In genomic region chr5:64690104-64690416, GRCh38 we compare ENCODE assay signal across 10 cellular contexts. TPM values are rescaled to one million over a fixed set of nuclear protein-coding genes. Genes with fewer than 3 reads are reported as not detected.
DNase-seq lines count a peak whose midpoint lies in the region; ATAC-seq, FAIRE-seq and TF ChIP-seq lines count a peak whose summit lies in the region.
"Had no signal": no experiment of that assay in that cellular context is flagged by ENCODE, and none has a peak within 500 bp of the region (broad histone marks: within the 10 kb centered on the region; RNA-seq: fewer than 3 reads in every experiment).

No MANE protein-coding gene starts in this region.

- no peak for TF ChIP-seq EP300 in tibial nerve (IDR thresholded peaks at IDR 0.05)

- H3K4me3 Mint-ChIP-seq in astrocyte (ENCODE audit: unreplicated experiment), result peak overlapping the region; percentile 85
- H3K4me3 Mint-ChIP-seq: CD4-positive, alpha-beta T cell had no signal

- TF ChIP-seq CTCF in heart right ventricle (IDR thresholded peaks at IDR 0.05), result no peak
- no peak for TF ChIP-seq CTCF in right atrium auricular region (IDR thresholded peaks at IDR 0.05)
- TF ChIP-seq CTCF in astrocyte (IDR thresholded peaks at IDR 0.05; ENCODE audit: insufficient read depth, low read depth, low read length), result no peak
- no peak for TF ChIP-seq CTCF in keratinocyte (optimal IDR thresholded peaks at IDR 0.05 in 1 of 3, IDR thresholded peaks at IDR 0.05 in 1 of 3, conservative IDR thresholded peaks at IDR 0.05 in 1 of 3; ENCODE audit: extremely low read depth in 1 of 3, insufficient read depth in 2 of 3, low read length in 3 of 3)
- TF ChIP-seq CTCF in thoracic aorta (IDR thresholded peaks at IDR 0.05), result no peak
- no peak for TF ChIP-seq CTCF in tibial nerve (IDR thresholded peaks at IDR 0.05)

- H3K27me3 Mint-ChIP-seq in astrocyte (ENCODE audit: low read depth, unreplicated experiment), result peaks cover 42% of the 10 kb centered on the region

- H3K4me2 ChIP-seq in astrocyte (ENCODE audit: low read length), result peak overlapping the region; percentile 88
- H3K4me2 ChIP-seq in keratinocyte (ENCODE audit: control insufficient read depth, extremely low read depth, insufficient read depth, low read depth, low read length), result peak overlapping the region; percentile 58

- H3K27ac ChIP-seq in heart right ventricle, result no peak overlapping the region
- H3K27ac ChIP-seq in right atrium auricular region, result no peak overlapping the region
- H3K27ac ChIP-seq in astrocyte (ENCODE audit: low read depth, low read length), result no peak overlapping the region
- H3K27ac ChIP-seq in keratinocyte (ENCODE audit: control insufficient read depth, insufficient read depth, low read length), result no peak overlapping the region
- H3K27ac ChIP-seq in thoracic aorta, result no peak overlapping the region
- no peak overlapping the region for H3K27ac ChIP-seq in tibial nerve
- H3K27ac ChIP-seq: adrenal gland had no signal

- H3K9me3 ChIP-seq in heart right ventricle, result no peaks in the 10 kb centered on the region
- H3K9me3 ChIP-seq in right atrium auricular region, result no peaks in the 10 kb centered on the region
- no peaks in the 10 kb centered on the region for H3K9me3 ChIP-seq in astrocyte (ENCODE audit: insufficient read depth, low read depth, low read length)
- H3K9me3 ChIP-seq in keratinocyte (ENCODE audit: control insufficient read depth, low read depth, low read length), result no peaks in the 10 kb centered on the region
- H3K9me3 ChIP-seq in thoracic aorta, result no peaks in the 10 kb centered on the region
- H3K9me3 ChIP-seq in tibial nerve, result no peaks in the 10 kb centered on the region
- H3K9me3 ChIP-seq: adrenal gland had no signal

- no peak overlapping the region for H3K27ac Mint-ChIP-seq in astrocyte (ENCODE audit: unreplicated experiment)
- H3K27ac Mint-ChIP-seq: CD4-positive, alpha-beta T cell had no signal

- H4K20me1 ChIP-seq in astrocyte (ENCODE audit: insufficient read depth, low read length) (no peaks in the 10 kb centered on the region), keratinocyte (ENCODE audit: control insufficient read depth, extremely low read depth, insufficient read depth, low read length) (no peaks in the 10 kb centered on the region)

- H3K4me1 ChIP-seq in heart right ventricle, result peaks cover 0 to 12% (median 11%) of the 10 kb centered on the region in 9 donors
- H3K4me1 ChIP-seq in right atrium auricular region, result peaks cover 0 to 12% of the 10 kb centered on the region in 2 donors
- H3K4me1 ChIP-seq in astrocyte (ENCODE audit: insufficient read depth, low read length), result peaks cover 7% of the 10 kb centered on the region
- H3K4me1 ChIP-seq in keratinocyte (ENCODE audit: control insufficient read depth, extremely low read depth, insufficient read depth, low read length), result no peaks in the 10 kb centered on the region
- peaks cover 0 to 5% of the 10 kb centered on the region in 2 donors for H3K4me1 ChIP-seq in thoracic aorta (ENCODE audit: control insufficient read depth in 1 of 2, low read depth in 2 of 2)
- H3K4me1 ChIP-seq in tibial nerve, result peaks cover 0 to 14% (median 7%) of the 10 kb centered on the region in 4 donors

- H3K36me3 Mint-ChIP-seq in astrocyte (ENCODE audit: low read depth, unreplicated experiment), result no peaks in the 10 kb centered on the region

- H3K36me3 ChIP-seq in heart right ventricle (no peaks in the 10 kb centered on the region), right atrium auricular region (no peaks in the 10 kb centered on the region), astrocyte (ENCODE audit: insufficient read depth, low read length) (no peaks in the 10 kb centered on the region), keratinocyte (ENCODE audit: control insufficient read depth in 2 of 2, extremely low read depth in 1 of 2, insufficient read depth in 2 of 2, low read length in 2 of 2) (no peaks in the 10 kb centered on the region), thoracic aorta (no peaks in the 10 kb centered on the region), tibial nerve (no peaks in the 10 kb centered on the region)
- H3K36me3 ChIP-seq: adrenal gland had no signal

- H3K9ac ChIP-seq in astrocyte (ENCODE audit: low read length), result no peak overlapping the region
- no peak overlapping the region for H3K9ac ChIP-seq in keratinocyte (ENCODE audit: control insufficient read depth, extremely low read depth, insufficient read depth, low read length)

- no peaks in the 10 kb centered on the region for H3K9me3 Mint-ChIP-seq in astrocyte (ENCODE audit: unreplicated experiment)
- H3K9me3 Mint-ChIP-seq: CD4-positive, alpha-beta T cell had no signal

- H2AFZ ChIP-seq in astrocyte (ENCODE audit: low read depth, low read length) (peak overlapping the region; percentile 68), keratinocyte (ENCODE audit: control insufficient read depth, low read length) (peak overlapping the region; percentile 21)

- FAIRE-seq in astrocyte (lab: Jason Lieb, UNC) (no peak), keratinocyte (lab: Jason Lieb, UNC) (no peak), GM19239 (lab: Jason Lieb, UNC) (no peak)

- WGBS in heart right ventricle, 2 donors, result 1% methylated on average over 9 of the region's 9 CpGs
- WGBS in tibial nerve, 2 donors, result 1 to 5% methylated on average over 9 of the region's 9 CpGs

- DNase-seq in heart right ventricle (no peak), right atrium auricular region (ENCODE audit: low spot score) (no peak), astrocyte (ENCODE audit: low read depth) (no peak), keratinocyte (ENCODE audit: low read depth, low spot score) (no peak), thoracic aorta (ENCODE audit: low spot score) (no peak), hypothalamus (lab: John Stamatoyannopoulos, UW) (no peak), GM19239 (ENCODE audit: insufficient read length, low spot score) (no peak), tibial nerve (ENCODE audit: low spot score in 2 of 2) (no peak)
- DNase-seq: adrenal gland; CD4-positive, alpha-beta T cell had no signal

- ATAC-seq in heart right ventricle, result no peak
- ATAC-seq in thoracic aorta (ENCODE audit: insufficient number of reproducible peaks, low FRiP score, low read depth), result no peak

- peaks cover 14% of the 10 kb centered on the region for H3K4me1 Mint-ChIP-seq in astrocyte (ENCODE audit: low read depth, unreplicated experiment)

- peak overlapping the region in 8 of 10 donors; percentile 17 to 45 (median 36) for H3K4me3 ChIP-seq in heart right ventricle
- peak overlapping the region in 1 of 2 donors; percentile 33 for H3K4me3 ChIP-seq in right atrium auricular region
- peak overlapping the region; percentile 50 for H3K4me3 ChIP-seq in astrocyte (ENCODE audit: insufficient read depth, low read depth, low read length)
- peak overlapping the region in 1 of 3 experiments; percentile 46 for H3K4me3 ChIP-seq in keratinocyte (ENCODE audit: control insufficient read depth in 2 of 3, extremely low read depth in 1 of 3, insufficient read depth in 2 of 3, low read depth in 1 of 3, low read length in 3 of 3)
- H3K4me3 ChIP-seq in thoracic aorta, result peak overlapping the region; percentile 59
- H3K4me3 ChIP-seq in tibial nerve, result no peak overlapping the region

- TF ChIP-seq POLR2A in tibial nerve (IDR thresholded peaks at IDR 0.05), result no peak

- dilution Hi-C loops in keratinocyte (cut with MboI; ENCODE audit: extremely low pct_ligation_motif_present, low sequenced_read_pairs), result no loop called here

- no peaks in the 10 kb centered on the region for H3K9me1 ChIP-seq in keratinocyte (ENCODE audit: control insufficient read depth, extremely low read depth, insufficient read depth, low read length)

- intact Hi-C loops in heart right ventricle (cut with DNase I), result no loop called here

- H3K27me3 ChIP-seq in heart right ventricle (peaks cover 7 to 63% (median 50%) of the 10 kb centered on the region in 7 donors), right atrium auricular region (peaks cover 0 to 10% of the 10 kb centered on the region in 2 donors), astrocyte (ENCODE audit: insufficient read depth, low read length) (peaks cover 44% of the 10 kb centered on the region), keratinocyte (ENCODE audit: control insufficient read depth, extremely low read depth, insufficient read depth, low read length) (peaks cover 43% of the 10 kb centered on the region), thoracic aorta (replicated peaks; ENCODE audit: insufficient read depth) (no peaks in the 10 kb centered on the region), tibial nerve (peaks cover 0 to 34% of the 10 kb centered on the region in 2 donors)

- H3K79me2 ChIP-seq in astrocyte (ENCODE audit: insufficient read depth, low read length), result no peaks in the 10 kb centered on the region
- no peaks in the 10 kb centered on the region for H3K79me2 ChIP-seq in keratinocyte (ENCODE audit: control insufficient read depth, insufficient read depth, low read length)

RNA-seq across cellular contexts. Expression of gene SHISAL2B, which starts 0.2 kb away (rescaled TPM):
- total RNA-seq in heart right ventricle (not detected), right atrium auricular region (not detected), astrocyte (not detected in 2 replicates), thoracic aorta (not detected), tibial nerve (not detected)
- polyA plus RNA-seq in heart right ventricle (not detected), keratinocyte (not detected in 3 replicates)
- not detected for polyA plus RNA-seq in keratinocyte (2011; ENCODE audit: low read depth)
- polyA plus RNA-seq in keratinocyte (2011; cell fraction: cytosol; rRNA removed), result not detected in 2 replicates
- not detected in 2 replicates for polyA plus RNA-seq in keratinocyte (2011; cell fraction: nucleus; rRNA removed)
- not detected in 2 replicates for polyA plus RNA-seq in keratinocyte (2012; ENCODE audit: low replicate concordance)
- polyA minus RNA-seq in keratinocyte, result not detected in 3 replicates
- not detected for polyA minus RNA-seq in keratinocyte (2011; cell fraction: cytosol; rRNA and poly(A)+ RNA removed)
- polyA minus RNA-seq in keratinocyte (2011; cell fraction: nucleus; rRNA and poly(A)+ RNA removed), result not detected in 2 replicates
- total RNA-seq: adrenal gland; CD4-positive, alpha-beta T cell had no signal

Comparison
In these comparisons a context has a peak if more than half of its experiments do, and no peak if none do; other contexts are left out.
1. H3K4me3 ChIP-seq: peak in heart right ventricle (8 of 10), astrocyte (single experiment) and thoracic aorta (single experiment); none in tibial nerve (0 of 4).